In genomic region chr1:174258148-174258550, GRCh38 we compare ENCODE assay signal across 7 cellular contexts.
DNase-seq lines count a peak whose midpoint lies in the region; ATAC-seq, FAIRE-seq and TF ChIP-seq lines count a peak whose summit lies in the region.

No MANE protein-coding gene starts in this region.

- BruUV-seq in K562 (replicated peaks; lab: Mats Ljungman, UMichigan), result no TSS peak

- H3K4me2 ChIP-seq in K562 (ENCODE audit: insufficient read depth, low read length), result no peak overlapping the region

- intact Hi-C loops in K562 (cut with micrococcal nuclease), result loop anchor here (10.0 kb wide), 1 partner anchor 1513 kb away; no protein-coding TSS in a partner anchor

- H3K36me3 ChIP-seq in K562 (ENCODE audit: control insufficient read depth, insufficient read depth, low read length), result peaks cover 5% of the 10 kb centered on the region; the same call in 1 of the 3 replicates

- POLR2A ChIA-PET in K562 (lab: Yijun Ruan, JAX), result no interaction called here

- H3K4me1 ChIP-seq in K562 (replicated peaks in 1 of 2; ENCODE audit: control insufficient read depth in 2 of 2, insufficient read depth in 2 of 2, low read length in 2 of 2), result no peaks in the 10 kb centered on the region; a peak in 1 of 5 replicates

- TF ChIP-seq POLR2A in K562 (conservative IDR thresholded peaks at IDR 0.05), result no peak

- H3K27me3 ChIP-seq in K562 (ENCODE audit: control insufficient read depth in 2 of 2, insufficient read depth in 2 of 2, low read length in 2 of 2), result no peaks in the 10 kb centered on the region

- peak; percentile 57 to 75 for TF ChIP-seq RAD21 in K562 (CRISPR knock-in tag; conservative IDR thresholded peaks at IDR 0.05 in 1 of 2, IDR thresholded peaks at IDR 0.05 in 1 of 2)

- H3K4me3 ChIP-seq in K562, result no peak overlapping the region

- no peaks in the 10 kb centered on the region for H3K79me2 ChIP-seq in K562 (ENCODE audit: control insufficient read depth, insufficient read depth, low read length)

- in situ Hi-C loops in K562 (cut with MboI), result loop anchor here (25.0 kb wide), 1 partner anchor 729 kb away; the partner anchor contains the start of gene CACYBP

- FAIRE-seq in K562 (lab: Jason Lieb, UNC), result no peak

- WGBS in K562 (ENCODE audit: insufficient coverage, low coverage, missing lambda C conversion rate), result 12% methylated on average over 1 of the region's 1 CpG

- DNase-seq in ELF-1 (ENCODE audit: low read depth, low spot score), result peak; percentile 36
- peak; percentile 59 for DNase-seq in SK-N-DZ (ENCODE audit: low spot score)
- DNase-seq in K562 (ENCODE audit: extremely low read depth in 1 of 4, low spot score in 3 of 4), result peak in 3 of 4 experiments; percentile 19 to 65 (median 35)
- peak; percentile 54 for DNase-seq in kidney tubule cell (ENCODE audit: low spot score)
- peak; percentile 26 for DNase-seq in stimulated activated CD8-positive, alpha-beta memory T cell treated with anti-CD3 and anti-CD28 coated beads, Interleukin-15, amount 100 ng/mL, for 1 hour (ENCODE audit: low read depth)

- TF ChIP-seq EP300 in K562 (IDR thresholded peaks at IDR 0.05; ENCODE audit: low read length), result no peak

- TF ChIP-seq CTCF in LNCAP (IDR thresholded peaks at IDR 0.05) (peak; percentile 77), K562 (IDR thresholded peaks at IDR 0.05 in 2 of 3, conservative IDR thresholded peaks at IDR 0.05 in 1 of 3; ENCODE audit: insufficient read depth in 2 of 3, low read depth in 1 of 3, low read length in 3 of 3) (peak; percentile 36 to 76 (median 64); a peak in 5 of 6 replicates)

- no peak overlapping the region for H3K27ac ChIP-seq in K562 (ENCODE audit: extremely low read depth, low read depth, low read length)

- H4K20me1 ChIP-seq in K562 (replicated peaks; ENCODE audit: control insufficient read depth, insufficient read depth, low read length), result no peaks in the 10 kb centered on the region

- H3K9ac ChIP-seq in K562 (ENCODE audit: insufficient read depth in 1 of 2, low read depth in 2 of 2, low read length in 2 of 2), result no peak overlapping the region

- CTCF ChIA-PET in K562 (lab: Yijun Ruan, JAX; ENCODE audit: low intra/inter-chr PET ratio), result interaction anchor here (0.7 to 3.3 kb wide), 3 partner anchors 468 to 1062 kb away, joined by 3 to 26 read pairs (median 10); no protein-coding TSS in a partner anchor

- ATAC-seq in K562 (peak; percentile 91), HG03457 (IDR thresholded peaks at IDR 0.05; ENCODE audit: unreplicated experiment) (no peak)

- no peaks in the 10 kb centered on the region for H3K9me1 ChIP-seq in K562 (ENCODE audit: control insufficient read depth, insufficient read depth, low read length)

- H2AFZ ChIP-seq in K562 (ENCODE audit: low read depth, low read length), result no peak overlapping the region

- H3K9me3 ChIP-seq in K562 (replicated peaks; ENCODE audit: control insufficient read depth, insufficient read depth, low read depth, low read length), result no peaks in the 10 kb centered on the region

TF ChIP-seq in K562, 482 proteins besides CTCF, POLR2A, EP300 and RAD21:
- TF ChIP-seq HOMEZ (CRISPR knock-in tag; IDR thresholded peaks at IDR 0.05), result no peak
- TF ChIP-seq TEAD4 (IDR thresholded peaks at IDR 0.05; ENCODE audit: low read length), result 0 out of 2 replicates have a peak, but pooled peaks have one; percentile 35
- no peak for TF ChIP-seq TEAD4 (CRISPR knock-in tag; IDR thresholded peaks at IDR 0.05; ENCODE audit: borderline replicate concordance)
- no peak for TF ChIP-seq PTRF (tag; IDR thresholded peaks at IDR 0.05)
- TF ChIP-seq KLF16 (IDR thresholded peaks at IDR 0.05), result 0 out of 2 replicates have a peak, but pooled peaks have one; percentile 16
- TF ChIP-seq ARID3A (IDR thresholded peaks at IDR 0.05; ENCODE audit: borderline replicate concordance, low read depth, low read length), result peak; percentile 44; the same call in 1 of the 2 replicates
- peak in 1 of 2 experiments; percentile 52; a peak in 1 of 4 replicates for TF ChIP-seq TEAD1 (CRISPR knock-in tag; IDR thresholded peaks at IDR 0.05)
- TF ChIP-seq ZNF232 (CRISPR knock-in tag; IDR thresholded peaks at IDR 0.05), result no peak
- TF ChIP-seq FOXA3 (CRISPR knock-in tag; conservative IDR thresholded peaks at IDR 0.05 in 1 of 2, IDR thresholded peaks at IDR 0.05 in 1 of 2), result peak in 1 of 2 experiments; percentile 17; a peak in 1 of 4 replicates
- peak; percentile 63; the same call in 1 of the 2 replicates for TF ChIP-seq SMC3 (conservative IDR thresholded peaks at IDR 0.05; ENCODE audit: insufficient read depth, low read depth, low read length)
- no peak for TF ChIP-seq CREBBP (IDR thresholded peaks at IDR 0.05; ENCODE audit: low read depth, low read length)
